Comparison of ENCODE assay signal across 17 cellular contexts in the genomic region with DNA sequence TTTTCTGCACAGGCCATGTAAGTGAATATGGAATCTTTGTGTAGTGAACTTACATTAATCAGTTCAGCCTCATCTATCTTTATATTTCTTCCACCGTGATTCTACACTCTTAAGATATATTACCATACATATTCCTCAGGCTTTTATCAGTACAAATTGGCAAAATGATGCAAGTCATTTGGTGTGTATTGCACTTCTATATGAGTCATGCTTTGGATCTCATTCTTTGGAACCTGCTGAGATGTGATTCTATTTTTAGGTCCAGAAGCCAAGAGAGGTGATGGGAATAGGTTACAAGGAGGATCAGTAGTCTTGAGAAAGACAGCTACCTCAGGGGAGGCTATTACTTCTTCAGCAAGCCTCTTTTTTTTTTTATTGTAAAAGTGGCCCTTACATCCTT.
DNase-seq lines count a peak whose midpoint lies in the region; ATAC-seq, FAIRE-seq and TF ChIP-seq lines count a peak whose summit lies in the region.
"Had no signal": no experiment of that assay in that cellular context is flagged by ENCODE, and none has a peak within 500 bp of the region (broad histone marks: within the 10 kb centered on the region; RNA-seq: fewer than 3 reads in every experiment).

No MANE protein-coding gene starts in this region.

- CTCF ChIA-PET in HEK293T (lab: Yijun Ruan, JAX): interaction anchor here (0.6 kb wide), 1 partner anchor 77 kb away, joined by 3 read pairs; no protein-coding TSS in a partner anchor

- H3K4me3 ChIP-seq in brain microvascular endothelial cell (ENCODE audit: low read depth, low read length): no peak overlapping the region
- H3K4me3 ChIP-seq: esophagus muscularis mucosa had no signal

- H3K36me3 ChIP-seq in brain microvascular endothelial cell (replicated peaks): no peaks in the 10 kb centered on the region
- H3K36me3 ChIP-seq: BE2C, esophagus muscularis mucosa had no signal

- H3K27ac ChIP-seq in brain microvascular endothelial cell: no peak overlapping the region
- H3K27ac ChIP-seq: esophagus muscularis mucosa, parathyroid adenoma had no signal

- TF ChIP-seq CTCF in brain microvascular endothelial cell (IDR thresholded peaks at IDR 0.05; ENCODE audit: low read depth, low read length, missing control alignments): no peak

- FAIRE-seq in GM12892 (lab: Jason Lieb, UNC): no peak
- FAIRE-seq: HepG2, islet of Langerhans had no signal

- TF ChIP-seq POLR2A in GM12892 (IDR thresholded peaks at IDR 0.05; ENCODE audit: low read depth, low read length): no peak

- H3K27me3 ChIP-seq in brain microvascular endothelial cell (replicated peaks): no peaks in the 10 kb centered on the region
- H3K27me3 ChIP-seq: BE2C, esophagus muscularis mucosa had no signal

- POLR2A ChIA-PET in HEK293T (lab: Yijun Ruan, JAX): no interaction called here

- in situ Hi-C loops in brain microvascular endothelial cell (cut with HindIII; ENCODE audit: low pct_ligation_motif_present, low sequenced_read_pairs): no loop called here

- no peak for ATAC-seq in HG02973 (IDR thresholded peaks at IDR 0.05; ENCODE audit: unreplicated experiment)
- ATAC-seq in HG03521 (IDR thresholded peaks at IDR 0.05; ENCODE audit: unreplicated experiment): no peak
- ATAC-seq: HepG2 had no signal

- DNase-seq in AG08396 (ENCODE audit: low spot score) (peak; percentile 26), HS-5 (ENCODE audit: low read depth) (peak; percentile 32), brain microvascular endothelial cell (peak; percentile 51), iris pigment epithelial cell (ENCODE audit: low read depth) (peak; percentile 92), HEK293T (ENCODE audit: extremely low spot score) (no peak), GM12892 (ENCODE audit: insufficient read length) (no peak)
- DNase-seq: BE2C, DMS153, NCI-H1105, NCI-H446 treated with DMSO at 0.1 percent for 48 hours, trophoblast cell had no signal

TF ChIP-seq in HEK293T, 16 proteins besides CTCF, POLR2A, EP300 and RAD21:
- TF ChIP-seq ELF4 (IDR thresholded peaks at IDR 0.05) (no peak), NFRKB (IDR thresholded peaks at IDR 0.05) (no peak), SP1 (IDR thresholded peaks at IDR 0.05) (no peak), BHLHE40 (IDR thresholded peaks at IDR 0.05; ENCODE audit: borderline replicate concordance) (no peak), FOXM1 (IDR thresholded peaks at IDR 0.05; ENCODE audit: borderline replicate concordance) (no peak), CTBP1 (IDR thresholded peaks at IDR 0.05; ENCODE audit: borderline replicate concordance) (no peak), SUZ12 (IDR thresholded peaks at IDR 0.05) (no peak), FOXA1 (IDR thresholded peaks at IDR 0.05) (no peak), HDGF (IDR thresholded peaks at IDR 0.05; ENCODE audit: borderline replicate concordance) (no peak), FOXK2 (IDR thresholded peaks at IDR 0.05) (no peak), TARDBP (IDR thresholded peaks at IDR 0.05) (no peak), ZNF384 (IDR thresholded peaks at IDR 0.05) (no peak), ARNT (IDR thresholded peaks at IDR 0.05) (no peak), LEF1 (IDR thresholded peaks at IDR 0.05; ENCODE audit: borderline replicate concordance) (no peak)
TF ChIP-seq in HEK293T: peak in this region for 0.

Comparison
In these comparisons a context has a peak if more than half of its experiments do, and no peak if none do; other contexts are left out.
1. DNase-seq: peak in AG08396 (single experiment), HS-5 (single experiment), brain microvascular endothelial cell (single experiment) and iris pigment epithelial cell (single experiment); none in HEK293T (single experiment) and GM12892 (single experiment).